ENCODE assay signal across 16 cellular contexts in the genomic region with DNA sequence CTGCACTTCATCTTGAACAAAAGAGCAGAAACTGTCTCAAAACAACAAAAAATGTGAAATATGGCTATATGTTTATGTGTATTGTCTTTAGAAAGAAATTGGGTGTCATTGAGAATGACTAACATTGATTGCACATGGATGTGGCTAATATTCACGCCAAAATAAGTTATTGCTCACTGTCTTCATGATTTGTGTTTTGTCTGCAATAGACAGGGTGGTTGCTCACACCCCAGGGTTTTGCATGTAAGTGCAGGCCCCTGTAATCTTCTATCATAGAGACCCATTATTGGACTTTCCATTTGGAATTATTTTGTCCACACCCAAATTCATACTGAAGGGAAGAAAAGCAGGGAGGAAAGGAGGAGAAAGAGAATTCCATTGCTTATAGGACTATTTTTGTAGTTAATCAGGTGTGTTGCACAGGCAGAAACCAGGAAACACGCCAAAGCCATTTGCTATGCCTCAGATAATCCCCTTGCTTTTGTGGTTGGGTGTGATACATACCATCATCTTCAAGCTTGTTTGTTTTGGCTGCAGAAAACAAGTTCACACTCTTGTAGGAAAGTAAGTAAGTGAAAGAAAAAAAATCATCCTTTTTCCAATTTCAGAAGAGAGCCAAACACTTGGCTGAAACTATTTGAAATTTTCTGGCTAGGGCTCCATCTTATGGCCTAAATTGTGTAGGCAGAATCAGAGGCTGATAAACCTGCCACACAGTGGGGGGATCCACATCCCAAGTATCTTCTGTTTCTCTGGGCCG.
DNase-seq lines count a peak whose midpoint lies in the region; ATAC-seq, FAIRE-seq and TF ChIP-seq lines count a peak whose summit lies in the region.
"Had no signal": no experiment of that assay in that cellular context is flagged by ENCODE, and none has a peak within 500 bp of the region (broad histone marks: within the 10 kb centered on the region; RNA-seq: fewer than 3 reads in every experiment).

No MANE protein-coding gene starts in this region.

- ATAC-seq in left lung: peak; percentile 22
- no peak for ATAC-seq in stimulated activated naive CD8-positive, alpha-beta T cell treated with anti-CD3 and anti-CD28 coated beads, Interleukin-15, Interleukin-2, amounts not matched to agents 100 U/mL and 50 U/mL, for 24 hours
- no peak for ATAC-seq in activated CD4-positive, CD25-positive, alpha-beta regulatory T cell treated with anti-CD3 and anti-CD28 coated beads, Interleukin-2, amount 50 U/mL, for 24 hours
- ATAC-seq: body of pancreas, left ventricle myocardium superior had no signal

- no peaks in the 10 kb centered on the region for H3K36me3 ChIP-seq in endothelial cell of umbilical vein (ENCODE audit: control insufficient read depth in 2 of 2, extremely low read depth in 1 of 2, insufficient read depth in 2 of 2, low read length in 2 of 2)
- no peaks in the 10 kb centered on the region for H3K36me3 ChIP-seq in left lung
- H3K36me3 ChIP-seq: esophagus muscularis mucosa had no signal

- intact Hi-C loops in endothelial cell of umbilical vein (cut with micrococcal nuclease) (no loop called here), left lung (cut with DNase I) (no loop called here)

- dilution Hi-C loops in endothelial cell of umbilical vein (cut with MboI; ENCODE audit: extremely low pct_ligation_motif_present, low sequenced_read_pairs): no loop called here

- no peak for TF ChIP-seq CTCF in endothelial cell of umbilical vein (IDR thresholded peaks at IDR 0.05; ENCODE audit: extremely low read depth in 1 of 2, insufficient read depth in 1 of 2, low read depth in 1 of 2, low read length in 2 of 2)
- no peak for TF ChIP-seq CTCF in left lung (IDR thresholded peaks at IDR 0.05)

- in situ Hi-C loops in Caki2 (cut with HindIII; ENCODE audit: low pct_unique_long_range_greater_than_20kb, low sequenced_read_pairs): no loop called here

- H3K9me3 ChIP-seq in endothelial cell of umbilical vein (replicated peaks; ENCODE audit: control insufficient read depth, insufficient read depth, low read length): no peaks in the 10 kb centered on the region
- H3K9me3 ChIP-seq in left lung: peaks cover 0 to 6% of the 10 kb centered on the region in 2 donors

- no peak for FAIRE-seq in endothelial cell of umbilical vein (lab: Jason Lieb, UNC)

- H3K27me3 ChIP-seq in endothelial cell of umbilical vein (ENCODE audit: control insufficient read depth in 2 of 2, insufficient read depth in 2 of 2, low read length in 2 of 2) (no peaks in the 10 kb centered on the region), left lung (no peaks in the 10 kb centered on the region)
- H3K27me3 ChIP-seq: body of pancreas, esophagus muscularis mucosa had no signal

- no peaks in the 10 kb centered on the region for H3K4me1 ChIP-seq in endothelial cell of umbilical vein (ENCODE audit: control insufficient read depth, extremely low read depth, insufficient read depth, low read length)
- H3K4me1 ChIP-seq in left lung: no peaks in the 10 kb centered on the region
- H3K4me1 ChIP-seq: body of pancreas had no signal

- H3K27ac ChIP-seq in endothelial cell of umbilical vein (ENCODE audit: insufficient read depth, low read depth, low read length) (no peak overlapping the region), left lung (no peak overlapping the region)
- H3K27ac ChIP-seq: body of pancreas, esophagus muscularis mucosa had no signal

- no TSS peak for BruUV-seq in endothelial cell of umbilical vein (replicated peaks; lab: Mats Ljungman, UMichigan)

- H4K20me1 ChIP-seq in endothelial cell of umbilical vein (replicated peaks; ENCODE audit: control insufficient read depth, extremely low read depth, insufficient read depth, low read length): no peaks in the 10 kb centered on the region

- no peaks in the 10 kb centered on the region for H3K79me2 ChIP-seq in endothelial cell of umbilical vein (ENCODE audit: control insufficient read depth, insufficient read depth, low read length)

- DNase-seq in Caki2 (ENCODE audit: low read depth) (peak; percentile 19), M059J (ENCODE audit: low read depth) (peak; percentile 50), endothelial cell of umbilical vein (ENCODE audit: low read depth, low spot score) (peak; percentile 20), left lung (no peak), HEK293T (ENCODE audit: extremely low spot score) (no peak), NCI-H526 (lab: John Stamatoyannopoulos, UW) (no peak)
- no peak for DNase-seq in stimulated activated naive CD8-positive, alpha-beta T cell treated with anti-CD3 and anti-CD28 coated beads, Interleukin-15, Interleukin-2, amounts not matched to agents 100 U/mL and 50 U/mL, for 24 hours
- DNase-seq: body of pancreas; CD8-positive, alpha-beta memory T cell; left ventricle myocardium superior; NCI-H2107; RPMI8226; stimulated activated CD4-positive, alpha-beta T cell treated with anti-CD3 and anti-CD28 coated beads, Interleukin-1b, Interleukin-23, amount 100 ng/mL, for 48 hours; stimulated activated naive CD4-positive, alpha-beta T cell had no signal

- no peak overlapping the region for H2AFZ ChIP-seq in endothelial cell of umbilical vein (ENCODE audit: low read depth, low read length)

- CTCF ChIA-PET in endothelial cell of umbilical vein (lab: Charles Lee): interaction anchor here (1.0 kb wide), 1 partner anchor 212 kb away, joined by 3 read pairs; no protein-coding TSS in a partner anchor
- CTCF ChIA-PET in HEK293T (lab: Yijun Ruan, JAX): interaction anchor here (0.6 kb wide), 1 partner anchor 394 kb away, joined by 4 read pairs; no protein-coding TSS in a partner anchor

- H3K9ac ChIP-seq in endothelial cell of umbilical vein (replicated peaks; ENCODE audit: extremely low read depth, insufficient read depth, low read length): no peak overlapping the region

- H3K4me3 ChIP-seq in endothelial cell of umbilical vein (replicated peaks in 1 of 3; ENCODE audit: insufficient read depth in 1 of 3, low read depth in 1 of 3, low read length in 3 of 3): no peak overlapping the region
- H3K4me3 ChIP-seq in left lung: no peak overlapping the region
- H3K4me3 ChIP-seq: body of pancreas, esophagus muscularis mucosa had no signal

- POLR2A ChIA-PET in endothelial cell of umbilical vein (lab: Charles Lee): no interaction called here
- POLR2A ChIA-PET in HEK293T (lab: Yijun Ruan, JAX): no interaction called here

- no peaks in the 10 kb centered on the region for H3K9me1 ChIP-seq in endothelial cell of umbilical vein (replicated peaks; ENCODE audit: control insufficient read depth, extremely low read depth, insufficient read depth, low read length)

- H3K4me2 ChIP-seq in endothelial cell of umbilical vein (ENCODE audit: insufficient read depth, low read length): no peak overlapping the region

- TF ChIP-seq POLR2A in endothelial cell of umbilical vein (IDR thresholded peaks at IDR 0.05; ENCODE audit: low read depth, low read length): no peak

TF ChIP-seq in endothelial cell of umbilical vein, 7 proteins besides CTCF, POLR2A, EP300 and RAD21:
- no peak for TF ChIP-seq EZH2 (IDR thresholded peaks at IDR 0.05; ENCODE audit: borderline replicate concordance, low read depth, low read length, severe bottlenecking)
- TF ChIP-seq JUN (IDR thresholded peaks at IDR 0.05; ENCODE audit: borderline replicate concordance, insufficient read depth, insufficient read length, low read depth): no peak
- TF ChIP-seq FOS (IDR thresholded peaks at IDR 0.05; ENCODE audit: borderline replicate concordance, insufficient read depth, low read length): no peak
- no peak for TF ChIP-seq POLR2AphosphoS5 (IDR thresholded peaks at IDR 0.05; ENCODE audit: insufficient read depth, low read depth, low read length)
- TF ChIP-seq MYC (IDR thresholded peaks at IDR 0.05; ENCODE audit: low read depth, low read length): no peak
- no peak for TF ChIP-seq GATA2 (IDR thresholded peaks at IDR 0.05; ENCODE audit: insufficient read depth, insufficient read length, low read depth, low read length)
- TF ChIP-seq, protein P1, sequence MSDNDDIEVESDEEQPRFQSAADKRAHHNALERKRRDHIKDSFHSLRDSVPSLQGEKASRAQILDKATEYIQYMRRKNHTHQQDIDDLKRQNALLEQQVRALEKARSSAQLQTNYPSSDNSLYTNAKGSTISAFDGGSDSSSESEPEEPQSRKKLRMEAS (IDR thresholded peaks at IDR 0.05; ENCODE audit: insufficient read depth, insufficient read length): no peak
TF ChIP-seq in endothelial cell of umbilical vein: peak in this region for 0.

TF ChIP-seq in HEK293T, 16 proteins besides CTCF, POLR2A, EP300 and RAD21:
- TF ChIP-seq LEF1 (IDR thresholded peaks at IDR 0.05; ENCODE audit: borderline replicate concordance) (no peak), ZNF384 (IDR thresholded peaks at IDR 0.05) (no peak), TARDBP (IDR thresholded peaks at IDR 0.05) (no peak), BHLHE40 (IDR thresholded peaks at IDR 0.05; ENCODE audit: borderline replicate concordance) (no peak)

Comparison
In these comparisons a context has a peak if more than half of its experiments do, and no peak if none do; other contexts are left out.
1. DNase-seq: peak in Caki2 (single experiment), M059J (single experiment) and endothelial cell of umbilical vein (single experiment); none in left lung (0 of 2), HEK293T (single experiment), NCI-H526 (0 of 2) and stimulated activated naive CD8-positive, alpha-beta T cell treated with anti-CD3 and anti-CD28 coated beads, Interleukin-15, Interleukin-2, amounts not matched to agents 100 U/mL and 50 U/mL, for 24 hours (single experiment).